In the genomic region with DNA sequence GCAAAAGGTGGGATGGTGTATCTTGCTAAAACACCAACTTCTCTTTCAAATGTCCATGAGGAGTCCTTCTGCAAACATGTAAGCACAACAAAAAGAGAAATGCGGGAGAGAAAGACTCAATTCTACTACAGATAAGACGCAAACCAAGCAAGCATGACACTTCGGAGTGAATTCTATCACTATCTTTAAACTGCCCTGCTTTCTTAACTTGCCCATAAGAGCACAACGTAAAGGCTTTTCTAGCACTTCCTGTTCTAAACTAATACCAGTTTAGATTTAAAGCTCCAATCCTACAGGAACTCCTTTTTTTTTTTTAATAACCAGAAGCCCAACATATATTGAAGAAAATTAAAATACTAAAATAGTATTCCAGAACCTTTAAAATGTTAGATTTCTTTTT, we compare ENCODE assay signal across 30 cellular contexts.
"Had no signal": no experiment of that assay in that cellular context is flagged by ENCODE, and none has a peak within 500 bp of the region (broad histone marks: within the 10 kb centered on the region; RNA-seq: fewer than 3 reads in every experiment).

No MANE protein-coding gene starts in this region.

- DNase-seq: activated CD4-positive, alpha-beta T cell treated with anti-CD3 and anti-CD28 coated beads for 4 hours; activated CD4-positive, alpha-beta T cell treated with anti-CD3 and anti-CD28 coated beads, Interleukin-2, amount 50 U/mL, for 48 hours; activated CD8-positive, alpha-beta memory T cell treated with anti-CD3 and anti-CD28 coated beads for 24 hours; activated effector memory CD4-positive, alpha-beta T cell treated with Interleukin-2 at 50 U/mL for 16 hours; activated naive CD4-positive, alpha-beta T cell treated with Interleukin-2 at 50 U/mL for 16 hours; anterior cingulate cortex; dorsolateral prefrontal cortex; effector memory CD4-positive, alpha-beta T cell; head of caudate nucleus; hypothalamus; immature natural killer cell; kidney; left colon; naive B cell; nephron progenitor cell; retina; stimulated activated CD4-positive, alpha-beta T cell treated with anti-CD3 and anti-CD28 coated beads, Interleukin-1b, Interleukin-23, amount 100 ng/mL, for 48 hours; stimulated activated CD4-positive, alpha-beta T cell treated with anti-CD3 and anti-CD28 coated beads, Interleukin-4, amount 100 ng/mL, for 4 hours; stimulated activated CD8-positive, alpha-beta memory T cell treated with anti-CD3 and anti-CD28 coated beads, Interleukin-4, amount 100 ng/mL, for 48 hours; stomach; T-helper 2 cell had no signal

- H3K9me3 Mint-ChIP-seq: immature natural killer cell; naive B cell; stimulated activated memory B cell treated with anti-CD40 and anti-IgM and Interleukin-4, amounts not matched to agents 10 μg/mL and 1 μg/mL and 100 μg/mL, for 72 hours had no signal

- H3K9me3 ChIP-seq: neutrophil, stomach, suprapubic skin, tibial nerve had no signal

- ATAC-seq: left colon; stimulated activated memory B cell treated with anti-CD40 and anti-IgM and Interleukin-4, amounts not matched to agents 10 μg/mL and 1 μg/mL and 100 μg/mL, for 72 hours had no signal

- H3K4me3 Mint-ChIP-seq: activated naive CD8-positive, alpha-beta T cell; immature natural killer cell; mesothelial cell of epicardium; naive B cell; nephron progenitor cell; stimulated activated memory B cell treated with anti-CD40 and anti-IgM and Interleukin-4, amounts not matched to agents 10 μg/mL and 1 μg/mL and 100 μg/mL, for 72 hours had no signal

- H3K27me3 Mint-ChIP-seq: activated naive CD8-positive, alpha-beta T cell; brain; naive B cell; stimulated activated memory B cell treated with anti-CD40 and anti-IgM and Interleukin-4, amounts not matched to agents 10 μg/mL and 1 μg/mL and 100 μg/mL, for 72 hours had no signal

- H3K36me3 Mint-ChIP-seq: immature natural killer cell, naive B cell had no signal

- H3K36me3 ChIP-seq: neutrophil, stomach, suprapubic skin, tibial nerve had no signal

- H3K27ac Mint-ChIP-seq: activated naive CD8-positive, alpha-beta T cell; brain; mesothelial cell of epicardium; naive B cell; nephron progenitor cell; stimulated activated memory B cell treated with anti-CD40 and anti-IgM and Interleukin-4, amounts not matched to agents 10 μg/mL and 1 μg/mL and 100 μg/mL, for 72 hours had no signal

- H3K4me3 ChIP-seq: coronary artery, dorsolateral prefrontal cortex, smooth muscle cell, stomach, suprapubic skin, tibial nerve had no signal

- H3K27me3 ChIP-seq: dorsolateral prefrontal cortex, neutrophil, stomach, suprapubic skin, tibial nerve had no signal

- H3K27ac ChIP-seq: neutrophil, suprapubic skin had no signal
